ENCODE assay signal across 8 cellular contexts in the genomic region with DNA sequence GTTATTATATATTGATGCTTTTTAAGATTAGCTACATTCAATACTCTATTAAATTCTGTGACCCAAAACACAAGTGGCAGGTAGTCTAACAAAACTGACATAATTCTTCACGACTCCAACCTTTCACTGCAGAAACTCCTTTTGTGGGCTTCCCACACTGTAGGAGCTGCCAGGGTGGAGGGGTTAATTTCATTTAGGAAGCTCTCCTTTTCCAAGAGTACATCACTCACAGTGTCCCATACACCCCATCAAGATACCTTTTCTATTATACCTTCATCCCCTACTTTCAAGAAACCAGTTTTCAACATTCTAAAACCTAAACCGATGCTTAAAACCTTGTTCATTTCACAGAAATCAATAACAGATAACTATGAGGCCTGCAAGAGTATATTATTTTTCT. TPM values are rescaled to one million over a fixed set of nuclear protein-coding genes. Genes with fewer than 3 reads are reported as not detected.
A peak's percentile ranks its signal among the peaks of the same experiment; 100 is the strongest.
DNase-seq lines count a peak whose midpoint lies in the region; ATAC-seq and TF ChIP-seq lines count a peak whose summit lies in the region.

No MANE protein-coding gene starts in this region.

- H3K27me3 ChIP-seq in CD4-positive, CD25-positive, alpha-beta regulatory T cell (ENCODE audit: control insufficient read depth, insufficient read depth, low read length), result no peaks in the 10 kb centered on the region
- H3K27me3 ChIP-seq in brain microvascular endothelial cell (replicated peaks), result no peaks in the 10 kb centered on the region
- no peaks in the 10 kb centered on the region for H3K27me3 ChIP-seq in mesenchymal stem cell (ENCODE audit: control insufficient read depth in 1 of 2, insufficient read depth in 1 of 2, low read length in 2 of 2)

- H2BK15ac ChIP-seq in mesenchymal stem cell (ENCODE audit: low read depth, poor library complexity, severe bottlenecking), result no peak overlapping the region

- DNase-seq in CD4-positive, CD25-positive, alpha-beta regulatory T cell, result no peak
- DNase-seq in brain microvascular endothelial cell (no peak), mesenchymal stem cell (peak; percentile 16), middle frontal gyrus (ENCODE audit: extremely low spot score, low spot score) (no peak)
- no peak for DNase-seq in effector CD4-positive, alpha-beta T cell
- DNase-seq in stimulated activated CD4-positive, alpha-beta T cell treated with anti-CD3 and anti-CD28 coated beads, Interleukin-4, amount 100 ng/mL, for 24 hours, result no peak

- H3K27ac ChIP-seq in CD4-positive, CD25-positive, alpha-beta regulatory T cell (ENCODE audit: insufficient read depth, low read length, poor library complexity, severe bottlenecking), result no peak overlapping the region
- H3K27ac ChIP-seq in brain microvascular endothelial cell, result peak overlapping the region; percentile 66
- H3K27ac ChIP-seq in mesenchymal stem cell (ENCODE audit: low read length, poor library complexity, severe bottlenecking), result no peak overlapping the region

- H3K4me1 ChIP-seq in CD4-positive, CD25-positive, alpha-beta regulatory T cell (ENCODE audit: control insufficient read depth, insufficient read depth, low read length, poor library complexity, severe bottlenecking), result peaks cover 26% of the 10 kb centered on the region
- peaks cover 6% of the 10 kb centered on the region for H3K4me1 ChIP-seq in mesenchymal stem cell (ENCODE audit: control insufficient read depth, insufficient read depth, low read depth, low read length)

- peaks cover 4% of the 10 kb centered on the region for H3K79me1 ChIP-seq in mesenchymal stem cell (replicated peaks; ENCODE audit: low read length, poor library complexity, severe bottlenecking)

- peak overlapping the region; percentile 70 for H3K4me2 ChIP-seq in mesenchymal stem cell (ENCODE audit: low read length, poor library complexity, severe bottlenecking)

- H3K27ac Mint-ChIP-seq in CD4-positive, CD25-positive, alpha-beta regulatory T cell, result peak overlapping the region; percentile 65 to 96 (median 85)

- no peak overlapping the region for H2BK5ac ChIP-seq in mesenchymal stem cell (ENCODE audit: low read depth, low read length, poor library complexity, severe bottlenecking)

- no peak overlapping the region for H3K14ac ChIP-seq in mesenchymal stem cell (ENCODE audit: low read length in 2 of 2)

- H2AFZ ChIP-seq in mesenchymal stem cell (ENCODE audit: low read depth, low read length), result no peak overlapping the region

- in situ Hi-C loops in brain microvascular endothelial cell (cut with HindIII; ENCODE audit: low pct_ligation_motif_present, low sequenced_read_pairs), result no loop called here

- H2BK12ac ChIP-seq in mesenchymal stem cell (ENCODE audit: low read length in 2 of 2), result no peak overlapping the region

- H2BK120ac ChIP-seq in mesenchymal stem cell (ENCODE audit: low read depth, low read length), result no peak overlapping the region

- no peak overlapping the region for H4K8ac ChIP-seq in mesenchymal stem cell (ENCODE audit: low read length)

- H3K4me1 Mint-ChIP-seq in CD4-positive, CD25-positive, alpha-beta regulatory T cell, result peaks cover 33 to 81% (median 58%) of the 10 kb centered on the region in 4 donors

- peak overlapping the region; percentile 90 to 100 (median 96) for H3K4me3 Mint-ChIP-seq in CD4-positive, CD25-positive, alpha-beta regulatory T cell

- peaks cover 7% of the 10 kb centered on the region for H3K27me3 Mint-ChIP-seq in CD4-positive, CD25-positive, alpha-beta regulatory T cell

- no peak overlapping the region for H3K4ac ChIP-seq in mesenchymal stem cell (ENCODE audit: low read depth in 1 of 2, low read length in 2 of 2)

- no peaks in the 10 kb centered on the region for H3K9me3 ChIP-seq in CD4-positive, CD25-positive, alpha-beta regulatory T cell (ENCODE audit: control insufficient read depth in 2 of 2, low read length in 2 of 2)
- H3K9me3 ChIP-seq in mesenchymal stem cell (ENCODE audit: control insufficient read depth, low read length), result no peaks in the 10 kb centered on the region

- H3K9me3 Mint-ChIP-seq in CD4-positive, CD25-positive, alpha-beta regulatory T cell, result no peaks in the 10 kb centered on the region

- no peak for ATAC-seq in CD4-positive, CD25-positive, alpha-beta regulatory T cell (ENCODE audit: low read depth in 2 of 2)
- ATAC-seq in HG02885 (IDR thresholded peaks at IDR 0.05; ENCODE audit: poor library complexity, unreplicated experiment), result peak; percentile 1
- ATAC-seq in HG03442 (IDR thresholded peaks at IDR 0.05; ENCODE audit: unreplicated experiment), result no peak

- no CpG with 5 or more reads among the region's 2 CpGs for WGBS in mesenchymal stem cell

- H4K91ac ChIP-seq in mesenchymal stem cell (ENCODE audit: low read length), result no peak overlapping the region

- peak overlapping the region; percentile 93 for H3K4me3 ChIP-seq in CD4-positive, CD25-positive, alpha-beta regulatory T cell (ENCODE audit: low read depth, low read length)
- H3K4me3 ChIP-seq in brain microvascular endothelial cell (ENCODE audit: low read depth, low read length) (peak overlapping the region; percentile 78), mesenchymal stem cell (ENCODE audit: insufficient read depth in 1 of 2, low read depth in 1 of 2, low read length in 2 of 2) (peak overlapping the region in 1 of 2 experiments; percentile 90)

- H3K36me3 ChIP-seq in CD4-positive, CD25-positive, alpha-beta regulatory T cell (ENCODE audit: control insufficient read depth, insufficient read depth, low read length), result no peaks in the 10 kb centered on the region
- H3K36me3 ChIP-seq in brain microvascular endothelial cell (replicated peaks) (no peaks in the 10 kb centered on the region), mesenchymal stem cell (ENCODE audit: control insufficient read depth in 1 of 2, insufficient read depth in 2 of 2, low read depth in 1 of 2, low read length in 2 of 2) (peaks cover 4 to 6% of the 10 kb centered on the region in 2 experiments)

- peak overlapping the region; percentile 98 for H3K9ac ChIP-seq in mesenchymal stem cell (ENCODE audit: low read length)

- H3K18ac ChIP-seq in mesenchymal stem cell (ENCODE audit: low read depth in 1 of 2, low read length in 2 of 2), result no peak overlapping the region

- no peak for TF ChIP-seq CTCF in brain microvascular endothelial cell (IDR thresholded peaks at IDR 0.05; ENCODE audit: low read depth, low read length, missing control alignments)

- H3K36me3 Mint-ChIP-seq in CD4-positive, CD25-positive, alpha-beta regulatory T cell, result no peaks in the 10 kb centered on the region

- no peak overlapping the region for H2AK5ac ChIP-seq in mesenchymal stem cell (ENCODE audit: low read length, severe bottlenecking)

- no peak overlapping the region for H3K23ac ChIP-seq in mesenchymal stem cell (ENCODE audit: low read length in 2 of 2)

RNA-seq across cellular contexts. Expression of gene THUMPD2, which starts 0.8 kb away (rescaled TPM):
- 13.4 TPM for total RNA-seq in CD4-positive, CD25-positive, alpha-beta regulatory T cell
- polyA plus RNA-seq in CD4-positive, CD25-positive, alpha-beta regulatory T cell, result 1 to 10 TPM; 5.3 to 6.5 (median 5.4) TPM
- 6.5 TPM for polyA plus RNA-seq in mesenchymal stem cell (2013, experiment 1 of 2)
- polyA plus RNA-seq in mesenchymal stem cell (2013, experiment 2 of 2), result 6.9 TPM
